Comparison of ENCODE assay signal across 13 cellular contexts in the genomic region with DNA sequence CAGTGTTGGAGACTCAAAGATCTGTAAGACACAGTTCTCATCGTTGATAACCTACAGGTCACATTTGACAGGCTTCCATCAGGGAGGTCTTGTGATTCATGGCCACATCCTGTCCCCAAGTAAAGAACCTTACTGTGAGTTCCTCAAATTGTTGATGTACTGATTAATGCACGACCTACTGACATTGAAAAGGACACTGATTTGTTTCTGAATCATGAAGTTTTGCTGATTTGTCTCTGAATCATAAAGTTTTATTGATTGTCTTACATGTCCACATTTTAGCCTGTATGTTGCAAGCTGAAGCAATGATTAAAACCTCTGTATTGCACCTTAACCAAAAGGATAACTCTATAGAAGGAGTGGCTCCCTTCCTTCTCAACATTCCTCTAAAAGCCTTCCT.
DNase-seq lines count a peak whose midpoint lies in the region; ATAC-seq and TF ChIP-seq lines count a peak whose summit lies in the region.
"Had no signal": no experiment of that assay in that cellular context is flagged by ENCODE, and none has a peak within 500 bp of the region (broad histone marks: within the 10 kb centered on the region; RNA-seq: fewer than 3 reads in every experiment).

No MANE protein-coding gene starts in this region.

- H3K4me3 Mint-ChIP-seq in stimulated activated naive CD8-positive, alpha-beta T cell treated with anti-CD3 and anti-CD28 coated beads, Interleukin-15, amount 100 ng/mL, for 72 hours = no peak overlapping the region
- H3K4me3 Mint-ChIP-seq: neural crest cell had no signal

- TF ChIP-seq CTCF in epithelial cell of esophagus (IDR thresholded peaks at IDR 0.05; ENCODE audit: insufficient read depth, low read depth, low read length, missing control alignments) = no peak

- H3K4me3 ChIP-seq in epithelial cell of esophagus (ENCODE audit: low read length) = no peak overlapping the region
- H3K4me3 ChIP-seq: colonic mucosa had no signal

- H3K4me1 Mint-ChIP-seq in stimulated activated naive CD8-positive, alpha-beta T cell treated with anti-CD3 and anti-CD28 coated beads, Interleukin-15, amount 100 ng/mL, for 72 hours = peaks cover 51% of the 10 kb centered on the region

- no peaks in the 10 kb centered on the region for H3K9me3 Mint-ChIP-seq in stimulated activated naive CD8-positive, alpha-beta T cell treated with anti-CD3 and anti-CD28 coated beads, Interleukin-15, amount 100 ng/mL, for 72 hours
- H3K9me3 Mint-ChIP-seq: neural crest cell had no signal

- no peak overlapping the region for H3K27ac Mint-ChIP-seq in stimulated activated naive CD8-positive, alpha-beta T cell treated with anti-CD3 and anti-CD28 coated beads, Interleukin-15, amount 100 ng/mL, for 72 hours

- H3K27me3 Mint-ChIP-seq in stimulated activated naive CD8-positive, alpha-beta T cell treated with anti-CD3 and anti-CD28 coated beads, Interleukin-15, amount 100 ng/mL, for 72 hours = no peaks in the 10 kb centered on the region

- ATAC-seq in stimulated activated naive CD8-positive, alpha-beta T cell treated with anti-CD3 and anti-CD28 coated beads, Interleukin-15, amount 100 ng/mL, for 72 hours = peak; percentile 48
- no peak for ATAC-seq in HG03095 (IDR thresholded peaks at IDR 0.05; ENCODE audit: unreplicated experiment)
- ATAC-seq in GM21360 (IDR thresholded peaks at IDR 0.05; ENCODE audit: unreplicated experiment) = no peak
- ATAC-seq: left cardiac atrium had no signal

- DNase-seq in stimulated activated CD4-positive, alpha-beta T cell treated with anti-CD3 and anti-CD28 coated beads, Interleukin-15, amount 100 ng/mL, for 24 hours = peak; percentile 16
- DNase-seq in stimulated activated CD4-positive, alpha-beta T cell treated with anti-CD3 and anti-CD28 coated beads, Interleukin-12 subunit alpha, Interleukin-12 subunit beta, amount 100 ng/mL, for 4 hours = no peak
- DNase-seq in RPMI7951 (ENCODE audit: low read depth) (peak; percentile 36), epithelial cell of esophagus (ENCODE audit: low read depth) (peak; percentile 13), NCI-H2029 (lab: John Stamatoyannopoulos, UW) (no peak)
- peak in 1 of 2 donors; percentile 20 for DNase-seq in stimulated activated naive CD8-positive, alpha-beta T cell treated with anti-CD3 and anti-CD28 coated beads, Interleukin-15, amount 100 ng/mL, for 72 hours
- DNase-seq: activated effector memory CD4-positive, alpha-beta T cell treated with anti-CD3 and anti-CD28 coated beads, Interleukin-2, amount 50 U/mL, for 16 hours; colonic mucosa; KG1; left cardiac atrium had no signal

Comparison
In these comparisons a context has a peak if more than half of its experiments do, and no peak if none do; other contexts are left out.
1. DNase-seq: peak in stimulated activated CD4-positive, alpha-beta T cell treated with anti-CD3 and anti-CD28 coated beads, Interleukin-15, amount 100 ng/mL, for 24 hours (single experiment), RPMI7951 (single experiment) and epithelial cell of esophagus (single experiment); none in stimulated activated CD4-positive, alpha-beta T cell treated with anti-CD3 and anti-CD28 coated beads, Interleukin-12 subunit alpha, Interleukin-12 subunit beta, amount 100 ng/mL, for 4 hours (single experiment) and NCI-H2029 (single experiment).